Comparison of ENCODE assay signal across 14 cellular contexts in genomic region chr16:80954985-80955384, GRCh38.
"Had no signal": no experiment of that assay in that cellular context is flagged by ENCODE, and none has a peak within 500 bp of the region (broad histone marks: within the 10 kb centered on the region; RNA-seq: fewer than 3 reads in every experiment).

No MANE protein-coding gene starts in this region.

- DNase-seq: activated CD4-positive, alpha-beta T cell treated with anti-CD3 and anti-CD28 coated beads, Interleukin-2, amount 50 U/mL, for 1 hour; activated CD8-positive, alpha-beta memory T cell treated with anti-CD3 and anti-CD28 coated beads for 24 hours; activated naive CD8-positive, alpha-beta T cell treated with anti-CD3 and anti-CD28 coated beads for 36 hours; amygdala; foreskin melanocyte; ovary; sigmoid colon; spleen; stimulated activated naive CD8-positive, alpha-beta T cell treated with anti-CD3 and anti-CD28 coated beads, Interleukin-15, amount 100 ng/mL, for 72 hours; T1000; upper lobe of left lung had no signal

- H3K27ac ChIP-seq: body of pancreas, coronary artery, ovary, sigmoid colon, spleen, upper lobe of left lung had no signal

- H3K9me3 ChIP-seq: ovary had no signal

- H3K4me1 ChIP-seq: body of pancreas, sigmoid colon, spleen, upper lobe of left lung had no signal

- ATAC-seq: activated CD4-positive, CD25-positive, alpha-beta regulatory T cell treated with anti-CD3 and anti-CD28 coated beads, Interleukin-2, amount 50 U/mL, for 24 hours; body of pancreas; stimulated activated naive CD8-positive, alpha-beta T cell treated with anti-CD3 and anti-CD28 coated beads, Interleukin-15, amount 100 ng/mL, for 72 hours had no signal

- H3K27me3 ChIP-seq: body of pancreas, ovary, sigmoid colon, spleen, upper lobe of left lung had no signal

- H3K4me3 ChIP-seq: body of pancreas, coronary artery, ovary, sigmoid colon, spleen, upper lobe of left lung had no signal

- H3K36me3 ChIP-seq: ovary, sigmoid colon, spleen, upper lobe of left lung had no signal
